Comparison of ENCODE assay signal across 8 cellular contexts in genomic region chr11:62601114-62601363, GRCh38. TPM values are rescaled to one million over a fixed set of nuclear protein-coding genes. Genes with fewer than 3 reads are reported as not detected.
DNase-seq lines count a peak whose midpoint lies in the region; ATAC-seq lines count a peak whose summit lies in the region.

No MANE protein-coding gene starts in this region.

- H3K27ac ChIP-seq in Karpas-422 (ENCODE audit: low read length) = peak overlapping the region; percentile 89
- H3K27ac ChIP-seq in skeletal muscle tissue (ENCODE audit: low read depth, low read length) = peak overlapping the region; percentile 88

- H3K36me3 Mint-ChIP-seq in activated naive CD4-positive, alpha-beta T cell treated with anti-CD3 and anti-CD28 coated beads, Interleukin-2, amount 50 U/mL, for 72 hours = peaks cover 60 to 62% of the 10 kb centered on the region in 2 donors

- peaks cover 38% of the 10 kb centered on the region for H3K79me2 ChIP-seq in Karpas-422 (ENCODE audit: low read length)

- H3K4me3 ChIP-seq in Karpas-422 (ENCODE audit: low read length) = peak overlapping the region; percentile 80
- H3K4me3 ChIP-seq in skeletal muscle tissue (ENCODE audit: low read length in 3 of 3) = peak overlapping the region; percentile 83 to 86 (median 85)

- H3K4me1 ChIP-seq in Karpas-422 (ENCODE audit: low read length) (peaks cover 30% of the 10 kb centered on the region), skeletal muscle tissue (ENCODE audit: control insufficient read depth in 3 of 3, insufficient read depth in 3 of 3, low read length in 3 of 3) (peaks cover 33 to 46% (median 35%) of the 10 kb centered on the region in 3 donors)

- no peaks in the 10 kb centered on the region for H3K9me3 ChIP-seq in Karpas-422 (ENCODE audit: low read length)
- H3K9me3 ChIP-seq in skeletal muscle tissue (ENCODE audit: control insufficient read depth in 3 of 3, low read length in 3 of 3) = no peaks in the 10 kb centered on the region

- H3K9ac ChIP-seq in Karpas-422 (ENCODE audit: low read length) = peak overlapping the region; percentile 100
- H3K9ac ChIP-seq in skeletal muscle tissue (ENCODE audit: low read depth in 1 of 3, low read length in 3 of 3) = peak overlapping the region; percentile 86 to 94 (median 89)

- H3K27ac Mint-ChIP-seq in activated naive CD4-positive, alpha-beta T cell treated with anti-CD3 and anti-CD28 coated beads, Interleukin-2, amount 50 U/mL, for 72 hours = peak overlapping the region; percentile 87 to 97

- H3K4me2 ChIP-seq in Karpas-422 (ENCODE audit: low read depth, low read length, poor library complexity, severe bottlenecking) = peak overlapping the region; percentile 78

- peaks cover 42% of the 10 kb centered on the region for H3K36me3 ChIP-seq in Karpas-422 (ENCODE audit: insufficient read depth, low read length)
- H3K36me3 ChIP-seq in skeletal muscle tissue (ENCODE audit: control insufficient read depth in 3 of 3, insufficient read depth in 3 of 3, low read length in 3 of 3) = peaks cover 26 to 33% (median 32%) of the 10 kb centered on the region in 3 donors

- H4K20me1 ChIP-seq in Karpas-422 (ENCODE audit: insufficient read depth, low read depth, low read length) = peaks cover 21% of the 10 kb centered on the region; the same call in 1 of the 2 replicates

- H3K9me3 Mint-ChIP-seq in activated naive CD4-positive, alpha-beta T cell treated with anti-CD3 and anti-CD28 coated beads, Interleukin-2, amount 50 U/mL, for 72 hours = no peaks in the 10 kb centered on the region

- peak overlapping the region; percentile 45; the same call in 1 of the 2 replicates for H2AFZ ChIP-seq in Karpas-422 (ENCODE audit: low read length)

- no peaks in the 10 kb centered on the region for H3K27me3 ChIP-seq in Karpas-422 (ENCODE audit: low read length)
- no peaks in the 10 kb centered on the region for H3K27me3 ChIP-seq in skeletal muscle tissue (ENCODE audit: control insufficient read depth in 3 of 3, insufficient read depth in 3 of 3, low read length in 3 of 3)

- ATAC-seq in activated naive CD4-positive, alpha-beta T cell treated with anti-CD3 and anti-CD28 coated beads, Interleukin-2, amount 50 U/mL, for 72 hours = peak; percentile 9 to 17
- ATAC-seq in HG02840 (IDR thresholded peaks at IDR 0.05; ENCODE audit: low FRiP score, unreplicated experiment) = no peak

- H3K9me2 ChIP-seq in Karpas-422 (replicated peaks; ENCODE audit: insufficient read depth, low read length) = no peaks in the 10 kb centered on the region

- DNase-seq in NCI-H1092 treated with DMSO at 0.1 percent for 48 hours (lab: John Stamatoyannopoulos, UW) (peak; percentile 57), NCI-H1092 (lab: John Stamatoyannopoulos, UW) (no peak), Karpas-422 (peak; percentile 74), hepatic stellate cell (ENCODE audit: low spot score) (peak; percentile 52), NCI-H1048 (lab: John Stamatoyannopoulos, UW) (no peak)
- peak in 1 of 2 donors; percentile 64 for DNase-seq in activated naive CD4-positive, alpha-beta T cell treated with anti-CD3 and anti-CD28 coated beads, Interleukin-2, amount 50 U/mL, for 72 hours (ENCODE audit: low spot score in 2 of 2)

RNA-seq across cellular contexts. Expression of gene MTA2, which starts 0.6 kb away (rescaled TPM):
- total RNA-seq in Karpas-422 (2014; rRNA removed; shearing (Covaris generic); ENCODE audit: low replicate concordance) = 60.2 and 89.3 TPM in 2 replicates
- 100 to 1,000 TPM; 180 to 259 TPM for total RNA-seq in activated naive CD4-positive, alpha-beta T cell treated with anti-CD3 and anti-CD28 coated beads, Interleukin-2, amount 50 U/mL, for 72 hours
- total RNA-seq in skeletal muscle tissue = 63.7 TPM

RNA-seq across cellular contexts. Expression of gene TUT1, which starts 9.7 kb away (rescaled TPM):
- 8.1 and 17.3 TPM in 2 replicates for total RNA-seq in Karpas-422 (2014; rRNA removed; shearing (Covaris generic); ENCODE audit: low replicate concordance)
- total RNA-seq in activated naive CD4-positive, alpha-beta T cell treated with anti-CD3 and anti-CD28 coated beads, Interleukin-2, amount 50 U/mL, for 72 hours = 10 to 100 TPM; 31.8 to 34.9 TPM
- total RNA-seq in skeletal muscle tissue = 4.2 TPM

RNA-seq across cellular contexts. Expression of gene EML3, which starts 11.5 kb away (rescaled TPM):
- total RNA-seq in Karpas-422 (2014; rRNA removed; shearing (Covaris generic); ENCODE audit: low replicate concordance) = 21.2 and 22.0 TPM in 2 replicates
- total RNA-seq in activated naive CD4-positive, alpha-beta T cell treated with anti-CD3 and anti-CD28 coated beads, Interleukin-2, amount 50 U/mL, for 72 hours = 100 to 1,000 TPM; 104 to 141 TPM
- total RNA-seq in skeletal muscle tissue = 7.3 TPM

RNA-seq across cellular contexts. Expression of gene ROM1, which starts 12.0 kb away (rescaled TPM):
- total RNA-seq in Karpas-422 (2014; rRNA removed; shearing (Covaris generic); ENCODE audit: low replicate concordance) = 0.45 and 1.2 TPM in 2 replicates
- total RNA-seq in activated naive CD4-positive, alpha-beta T cell treated with anti-CD3 and anti-CD28 coated beads, Interleukin-2, amount 50 U/mL, for 72 hours = 1 to 10 TPM; 1.1 to 1.9 TPM
- total RNA-seq in skeletal muscle tissue = 1.6 TPM

RNA-seq across cellular contexts. Expression of gene B3GAT3, which starts 20.7 kb away (rescaled TPM):
- total RNA-seq in Karpas-422 (2014; rRNA removed; shearing (Covaris generic); ENCODE audit: low replicate concordance) = 43.5 and 76.5 TPM in 2 replicates
- total RNA-seq in activated naive CD4-positive, alpha-beta T cell treated with anti-CD3 and anti-CD28 coated beads, Interleukin-2, amount 50 U/mL, for 72 hours = 10 to 100 TPM; 69.6 to 79.5 TPM
- 8.4 TPM for total RNA-seq in skeletal muscle tissue

Comparison
In these comparisons a context has a peak if more than half of its experiments do, and no peak if none do; other contexts are left out.
1. DNase-seq: peak in NCI-H1092 treated with DMSO at 0.1 percent for 48 hours (single experiment), Karpas-422 (single experiment) and hepatic stellate cell (single experiment); none in NCI-H1092 (single experiment) and NCI-H1048 (single experiment).